ENCODE assay signal across 30 cellular contexts in genomic region chr17:9991351-9991750, GRCh38.
"Had no signal": no experiment of that assay in that cellular context is flagged by ENCODE, and none has a peak within 500 bp of the region (broad histone marks: within the 10 kb centered on the region; RNA-seq: fewer than 3 reads in every experiment).

No MANE protein-coding gene starts in this region.

- H3K36me3 Mint-ChIP-seq: activated naive CD8-positive, alpha-beta T cell had no signal

- H3K27ac Mint-ChIP-seq: activated B cell treated with CpG ODN at 0.5 μM for 24 hours; activated CD8-positive, alpha-beta T cell treated with anti-CD3 and anti-CD28 coated beads for 36 hours; activated naive CD8-positive, alpha-beta T cell; activated T-helper 17 cell treated with anti-CD3 and anti-CD28 coated beads, Interleukin-2, amount 50 U/mL, for 72 hours; T-helper 17 cell; T-helper 2 cell treated with Interferon-gamma antibody and Interleukin-4, amounts not matched to agents 5 μg/mL and 100 μg/mL, for 36 hours had no signal

- H3K4me3 Mint-ChIP-seq: activated B cell treated with CpG ODN at 0.5 μM for 24 hours; activated CD8-positive, alpha-beta T cell treated with anti-CD3 and anti-CD28 coated beads for 36 hours; activated naive CD8-positive, alpha-beta T cell; activated T-cell treated with anti-CD3 and anti-CD28 coated beads, Interleukin-2, amount 50 U/mL, for 4 hours; activated T-helper 17 cell treated with anti-CD3 and anti-CD28 coated beads, Interleukin-2, amount 50 U/mL, for 72 hours; central memory CD8-positive, alpha-beta T cell; T-helper 17 cell; T-helper 2 cell treated with Interferon-gamma antibody and Interleukin-4, amounts not matched to agents 5 μg/mL and 100 μg/mL, for 36 hours had no signal

- H3K36me3 ChIP-seq: brain microvascular endothelial cell, esophagus squamous epithelium, gastroesophageal sphincter, WERI-Rb-1 had no signal

- DNase-seq: activated B cell treated with CpG ODN at 0.5 μM for 24 hours; activated CD4-positive, alpha-beta T cell treated with anti-CD3 and anti-CD28 coated beads for 48 hours; activated CD4-positive, alpha-beta T cell treated with anti-CD3 and anti-CD28 coated beads, Interleukin-2, amount 50 U/mL, for 1 hour; activated CD4-positive, alpha-beta T cell treated with anti-CD3 and anti-CD28 coated beads, Interleukin-2, amount 50 U/mL, for 48 hours; activated CD8-positive, alpha-beta memory T cell treated with anti-CD3 and anti-CD28 coated beads for 24 hours; activated CD8-positive, alpha-beta T cell treated with anti-CD3 and anti-CD28 coated beads for 36 hours; activated effector memory CD4-positive, alpha-beta T cell treated with Interleukin-2 at 50 U/mL for 16 hours; activated gamma-delta T cell treated with Interleukin-2 at 50 U/mL for 16 hours; activated naive CD4-positive, alpha-beta T cell treated with anti-CD3 and anti-CD28 coated beads, Interleukin-2, amount 50 U/mL, for 16 hours; activated naive CD4-positive, alpha-beta T cell treated with Interleukin-2 at 50 U/mL for 16 hours; activated T-cell treated with anti-CD3 and anti-CD28 coated beads, Interleukin-2, amount 50 U/mL, for 4 hours; amniotic stem cell; anterior cingulate cortex; brain microvascular endothelial cell; dermis blood vessel endothelial cell; effector CD4-positive, alpha-beta T cell; esophagus squamous epithelium; foreskin melanocyte; T-helper 1 cell; T-helper 17 cell; T1000; WERI-Rb-1 had no signal

- H3K27me3 Mint-ChIP-seq: activated B cell treated with CpG ODN at 0.5 μM for 24 hours; central memory CD8-positive, alpha-beta T cell had no signal

- H3K27me3 ChIP-seq: brain microvascular endothelial cell, esophagus squamous epithelium, gastroesophageal sphincter had no signal

- H3K9me3 ChIP-seq: esophagus squamous epithelium, gastroesophageal sphincter had no signal

- H3K9me3 Mint-ChIP-seq: activated CD8-positive, alpha-beta T cell treated with anti-CD3 and anti-CD28 coated beads for 36 hours; activated T-helper 17 cell treated with anti-CD3 and anti-CD28 coated beads, Interleukin-2, amount 50 U/mL, for 72 hours had no signal

- H3K4me1 Mint-ChIP-seq: activated T-helper 17 cell treated with anti-CD3 and anti-CD28 coated beads, Interleukin-2, amount 50 U/mL, for 72 hours; T-helper 17 cell had no signal

- ATAC-seq: activated CD4-positive, CD25-positive, alpha-beta regulatory T cell treated with anti-CD3 and anti-CD28 coated beads, Interleukin-2, amount 50 U/mL, for 24 hours; activated CD8-positive, alpha-beta T cell treated with anti-CD3 and anti-CD28 coated beads for 36 hours; activated T-cell treated with anti-CD3 and anti-CD28 coated beads, Interleukin-2, amount 50 U/mL, for 4 hours; activated T-helper 17 cell treated with anti-CD3 and anti-CD28 coated beads, Interleukin-2, amount 50 U/mL, for 72 hours; gastroesophageal sphincter; T-helper 17 cell had no signal

- H3K27ac ChIP-seq: brain microvascular endothelial cell, coronary artery, epithelial cell of prostate, esophagus squamous epithelium, gastroesophageal sphincter, WERI-Rb-1 had no signal

- H3K4me3 ChIP-seq: coronary artery, esophagus squamous epithelium, gastroesophageal sphincter had no signal
